In genomic region chr12:14770495-14771313, GRCh38 we compare ENCODE assay signal across 8 cellular contexts. TPM values are rescaled to one million over a fixed set of nuclear protein-coding genes. Genes with fewer than 3 reads are reported as not detected.
DNase-seq lines count a peak whose midpoint lies in the region; TF ChIP-seq lines count a peak whose summit lies in the region.

No MANE protein-coding gene starts in this region.

- peak overlapping the region; percentile 97 for H3K4me3 Mint-ChIP-seq in activated naive CD4-positive, alpha-beta T cell treated with anti-CD3 and anti-CD28 coated beads for 36 hours

- CTCF ChIA-PET in activated naive CD4-positive, alpha-beta T cell treated with anti-CD3 and anti-CD28 coated beads for 36 hours (lab: Charles Lee): interaction anchor here (0.7 to 1.7 kb wide), 13 partner anchors 13 to 451 kb away, joined by 3 to 6 read pairs (median 3); partner anchors contain the start of genes ARHGDIB, C12orf60, RERG and WBP11

- H3K36me3 Mint-ChIP-seq in activated naive CD4-positive, alpha-beta T cell treated with anti-CD3 and anti-CD28 coated beads for 36 hours (ENCODE audit: low read depth): peaks cover 36% of the 10 kb centered on the region

- H3K4me1 ChIP-seq in HAP-1: peaks cover 12% of the 10 kb centered on the region
- H3K4me1 ChIP-seq in MM.1S (ENCODE audit: low read length): peaks cover 4% of the 10 kb centered on the region
- no peaks in the 10 kb centered on the region for H3K4me1 ChIP-seq in SJCRH30

- peak overlapping the region; percentile 98 for H3K27ac Mint-ChIP-seq in activated naive CD4-positive, alpha-beta T cell treated with anti-CD3 and anti-CD28 coated beads for 36 hours

- H3K9me3 Mint-ChIP-seq in activated naive CD4-positive, alpha-beta T cell treated with anti-CD3 and anti-CD28 coated beads for 36 hours: peaks cover 8% of the 10 kb centered on the region

- H3F3A ChIP-seq in MM.1S (ENCODE audit: insufficient read depth, low read length): peaks cover 35% of the 10 kb centered on the region

- no peak for TF ChIP-seq CTCF in MM.1S (IDR thresholded peaks at IDR 0.05; ENCODE audit: low read length)

- intact Hi-C loops in activated naive CD4-positive, alpha-beta T cell treated with anti-CD3 and anti-CD28 coated beads for 36 hours (cut with micrococcal nuclease): loop anchor here (1.0 to 5.0 kb wide), 8 partner anchors 140 to 1112 kb away; partner anchors contain the start of genes ARHGDIB, ATF7IP and STRAP

- in situ Hi-C loops in HAP-1 (cut with MboI; ENCODE audit: low sequenced_read_pairs): no loop called here

- DNase-seq in ELF-1 (ENCODE audit: low read depth, low spot score) (peak; percentile 98), HAP-1 (ENCODE audit: low spot score in 2 of 2) (peak; percentile 69 to 90), MM.1S (peak; percentile 96), SJCRH30 (peak; percentile 76 to 82), globus pallidus (ENCODE audit: low spot score) (peak; percentile 93), non-pigmented ciliary epithelial cell (ENCODE audit: low read depth) (peak; percentile 72), superior temporal gyrus (ENCODE audit: extremely low spot score) (peak; percentile 99)
- peak; percentile 97 for DNase-seq in activated naive CD4-positive, alpha-beta T cell treated with anti-CD3 and anti-CD28 coated beads for 36 hours

- H2AFZ ChIP-seq in MM.1S (ENCODE audit: low read length): peak overlapping the region; percentile 80

- no peaks in the 10 kb centered on the region for H3K27me3 Mint-ChIP-seq in activated naive CD4-positive, alpha-beta T cell treated with anti-CD3 and anti-CD28 coated beads for 36 hours (ENCODE audit: low read depth)

- H4K20me1 ChIP-seq in MM.1S (ENCODE audit: insufficient read depth, low read length): no peaks in the 10 kb centered on the region

- H3K9me3 ChIP-seq in HAP-1: no peaks in the 10 kb centered on the region
- H3K9me3 ChIP-seq in MM.1S (replicated peaks; ENCODE audit: insufficient read depth, low read length): no peaks in the 10 kb centered on the region
- H3K9me3 ChIP-seq in SJCRH30 (replicated peaks): no peaks in the 10 kb centered on the region

- H3K4me1 Mint-ChIP-seq in activated naive CD4-positive, alpha-beta T cell treated with anti-CD3 and anti-CD28 coated beads for 36 hours (ENCODE audit: low read depth): peaks cover 40% of the 10 kb centered on the region

- peak overlapping the region; percentile 52 for H3K4me3 ChIP-seq in HAP-1
- peak overlapping the region; percentile 86 for H3K4me3 ChIP-seq in MM.1S (ENCODE audit: low read length)
- H3K4me3 ChIP-seq in SJCRH30: peak overlapping the region; percentile 64

- no peaks in the 10 kb centered on the region for H3K27me3 ChIP-seq in HAP-1 (ENCODE audit: low read depth)
- H3K27me3 ChIP-seq in MM.1S (replicated peaks; ENCODE audit: insufficient read depth, low read length): no peaks in the 10 kb centered on the region
- no peaks in the 10 kb centered on the region for H3K27me3 ChIP-seq in SJCRH30

- peaks cover 8% of the 10 kb centered on the region; the same call in 1 of the 2 replicates for H3K79me2 ChIP-seq in MM.1S (ENCODE audit: low read length)

- no peaks in the 10 kb centered on the region for H3K9me2 ChIP-seq in MM.1S (replicated peaks; ENCODE audit: insufficient read depth, low read length)

- H3K27ac ChIP-seq in MM.1S (ENCODE audit: low read length) (peak overlapping the region; percentile 97), SJCRH30 (peak overlapping the region; percentile 86)

- H3K9ac ChIP-seq in MM.1S (ENCODE audit: low read length): peak overlapping the region; percentile 96

- H3K4me2 ChIP-seq in MM.1S (ENCODE audit: low read depth, low read length): peak overlapping the region; percentile 91

- no peaks in the 10 kb centered on the region; the same call in 1 of the 2 replicates for H3K36me3 ChIP-seq in HAP-1 (replicated peaks)
- H3K36me3 ChIP-seq in MM.1S (replicated peaks; ENCODE audit: insufficient read depth, low read length): no peaks in the 10 kb centered on the region
- no peaks in the 10 kb centered on the region; the same call in 1 of the 2 replicates for H3K36me3 ChIP-seq in SJCRH30

RNA-seq across cellular contexts. Expression of gene WBP11, which starts 32.6 kb away (rescaled TPM):
- 50.6 and 65.1 TPM in 2 replicates for total RNA-seq in SJCRH30 (2014; rRNA removed; shearing (Covaris generic))
- total RNA-seq in activated naive CD4-positive, alpha-beta T cell treated with anti-CD3 and anti-CD28 coated beads for 36 hours: 100 to 1,000 TPM; 105 to 115 TPM

RNA-seq across cellular contexts. Expression of gene C12orf60, which starts 32.8 kb away (rescaled TPM):
- 1.2 and 1.8 TPM in 2 replicates for total RNA-seq in SJCRH30 (2014; rRNA removed; shearing (Covaris generic))
- 1 to 10 TPM; 2.0 to 3.1 TPM for total RNA-seq in activated naive CD4-positive, alpha-beta T cell treated with anti-CD3 and anti-CD28 coated beads for 36 hours

RNA-seq across cellular contexts. Expression of gene SMCO3, which starts 43.3 kb away (rescaled TPM):
- not detected in 2 replicates for total RNA-seq in SJCRH30 (2014; rRNA removed; shearing (Covaris generic))
- not detected for total RNA-seq in activated naive CD4-positive, alpha-beta T cell treated with anti-CD3 and anti-CD28 coated beads for 36 hours

Comparison
In these comparisons a context has a peak if more than half of its experiments do, and no peak if none do; other contexts are left out.
1. Peak in every context shown above with its lines: DNase-seq, H3K4me3 ChIP-seq and H3K27ac ChIP-seq.